ENCODE assay signal across 7 cellular contexts in genomic region chr22:21015051-21016006, GRCh38. TPM values are rescaled to one million over a fixed set of nuclear protein-coding genes. Genes with fewer than 3 reads are reported as not detected.
DNase-seq lines count a peak whose midpoint lies in the region; ATAC-seq and TF ChIP-seq lines count a peak whose summit lies in the region.

Gene P2RX6 (plus strand): TSS chr22:21015165. CDS start chr22:21015175, 10 bp downstream.

- DNase-seq in activated T-helper 2 cell treated with anti-CD3 and anti-CD28 coated beads, Interferon-gamma antibody, Interleukin-2, Interleukin-4, amounts not matched to agents 10 μg/mL and 5 μg/mL and 100 μg/mL, durations not matched to agents 14 hours and 24 hours and 36 hours (ENCODE audit: low spot score), result no peak
- no peak for DNase-seq in hepatocyte (ENCODE audit: low spot score)
- DNase-seq in stimulated activated naive B cell treated with anti-CD40 and anti-IgM and Interleukin-4, amounts not matched to agents 10 μg/mL and 1 μg/mL and 100 μg/mL, for 72 hours, result no peak
- no peak for DNase-seq in SKM-1 (lab: John Stamatoyannopoulos, UW; ENCODE audit: unreplicated experiment)
- no peak for DNase-seq in activated CD4-positive, CD25-positive, alpha-beta regulatory T cell treated with anti-CD3 and anti-CD28 coated beads, Interleukin-2, amount 50 U/mL, for 72 hours

- ATAC-seq in stimulated activated naive B cell treated with anti-CD40 and anti-IgM and Interleukin-4, amounts not matched to agents 10 μg/mL and 1 μg/mL and 100 μg/mL, for 72 hours (replicated peaks), result no peak
- ATAC-seq in HG03521 (IDR thresholded peaks at IDR 0.05; ENCODE audit: unreplicated experiment), result no peak

- peaks cover 14% of the 10 kb centered on the region for H3K4me1 ChIP-seq in HUES48 (ENCODE audit: control insufficient read depth, insufficient read depth, low read length)
- H3K4me1 ChIP-seq in hepatocyte (ENCODE audit: insufficient read depth), result peaks cover 15% of the 10 kb centered on the region

- WGBS in hepatocyte (ENCODE audit: low lambda C conversion rate, missing lambda C conversion rate), result 72% methylated on average over 15 of the region's 18 CpGs

- H2AFZ ChIP-seq in hepatocyte, result no peak within 1 kb of the TSS

- H3K27me3 ChIP-seq in HUES48 (ENCODE audit: control insufficient read depth, insufficient read depth, low read length) (peaks cover 12% of the 10 kb centered on the region), hepatocyte (no peaks in the 10 kb centered on the region)

- intact Hi-C loops in activated T-helper 2 cell treated with anti-CD3 and anti-CD28 coated beads, Interferon-gamma antibody, Interleukin-2, Interleukin-4, amounts not matched to agents 10 μg/mL and 5 μg/mL and 100 μg/mL, durations not matched to agents 14 hours and 24 hours and 36 hours (cut with micrococcal nuclease), result no loop called here

- TF ChIP-seq CTCF in hepatocyte (IDR thresholded peaks at IDR 0.05; ENCODE audit: poor library complexity), result no peak

- H3K9me3 Mint-ChIP-seq in activated T-helper 2 cell treated with anti-CD3 and anti-CD28 coated beads, Interferon-gamma antibody, Interleukin-2, Interleukin-4, amounts not matched to agents 10 μg/mL and 5 μg/mL and 100 μg/mL, durations not matched to agents 14 hours and 24 hours and 36 hours, result no peaks in the 10 kb centered on the region
- H3K9me3 Mint-ChIP-seq in stimulated activated naive B cell treated with anti-CD40 and anti-IgM and Interleukin-4, amounts not matched to agents 10 μg/mL and 1 μg/mL and 100 μg/mL, for 72 hours, result no peaks in the 10 kb centered on the region

- no peaks in the 10 kb centered on the region for H3K9me2 ChIP-seq in hepatocyte (replicated peaks; ENCODE audit: insufficient read depth)

- H3K4me2 ChIP-seq in hepatocyte, result peak within 1 kb of the TSS; percentile 82

- H3K27ac ChIP-seq in HUES48 (ENCODE audit: low read depth, low read length) (peak within 1 kb of the TSS; percentile 76), hepatocyte (peak within 1 kb of the TSS; percentile 60)

- no peaks in the 10 kb centered on the region for H3K9me3 ChIP-seq in HUES48 (ENCODE audit: control insufficient read depth, insufficient read depth, low read length)
- no peaks in the 10 kb centered on the region for H3K9me3 ChIP-seq in hepatocyte (ENCODE audit: low read depth)

- H3K27ac Mint-ChIP-seq in activated T-helper 2 cell treated with anti-CD3 and anti-CD28 coated beads, Interferon-gamma antibody, Interleukin-2, Interleukin-4, amounts not matched to agents 10 μg/mL and 5 μg/mL and 100 μg/mL, durations not matched to agents 14 hours and 24 hours and 36 hours, result peak within 1 kb of the TSS; percentile 53
- peak within 1 kb of the TSS; percentile 87 for H3K27ac Mint-ChIP-seq in stimulated activated naive B cell treated with anti-CD40 and anti-IgM and Interleukin-4, amounts not matched to agents 10 μg/mL and 1 μg/mL and 100 μg/mL, for 72 hours

- H3K36me3 ChIP-seq in HUES48 (ENCODE audit: control insufficient read depth, insufficient read depth, low read length), result no peaks in the 10 kb centered on the region
- H3K36me3 ChIP-seq in hepatocyte (replicated peaks; ENCODE audit: insufficient read depth, low read depth), result no peaks in the 10 kb centered on the region

- peaks cover 10% of the 10 kb centered on the region for H3K4me1 Mint-ChIP-seq in activated T-helper 2 cell treated with anti-CD3 and anti-CD28 coated beads, Interferon-gamma antibody, Interleukin-2, Interleukin-4, amounts not matched to agents 10 μg/mL and 5 μg/mL and 100 μg/mL, durations not matched to agents 14 hours and 24 hours and 36 hours (ENCODE audit: low read depth)
- peaks cover 20 to 25% of the 10 kb centered on the region in 2 donors for H3K4me1 Mint-ChIP-seq in stimulated activated naive B cell treated with anti-CD40 and anti-IgM and Interleukin-4, amounts not matched to agents 10 μg/mL and 1 μg/mL and 100 μg/mL, for 72 hours

- no peaks in the 10 kb centered on the region for H3K79me2 ChIP-seq in hepatocyte

- peaks cover 3% of the 10 kb centered on the region for H3K27me3 Mint-ChIP-seq in activated T-helper 2 cell treated with anti-CD3 and anti-CD28 coated beads, Interferon-gamma antibody, Interleukin-2, Interleukin-4, amounts not matched to agents 10 μg/mL and 5 μg/mL and 100 μg/mL, durations not matched to agents 14 hours and 24 hours and 36 hours (ENCODE audit: low read depth)
- H3K27me3 Mint-ChIP-seq in stimulated activated naive B cell treated with anti-CD40 and anti-IgM and Interleukin-4, amounts not matched to agents 10 μg/mL and 1 μg/mL and 100 μg/mL, for 72 hours, result peaks cover 4 to 19% of the 10 kb centered on the region in 2 donors

- H3K36me3 Mint-ChIP-seq in activated T-helper 2 cell treated with anti-CD3 and anti-CD28 coated beads, Interferon-gamma antibody, Interleukin-2, Interleukin-4, amounts not matched to agents 10 μg/mL and 5 μg/mL and 100 μg/mL, durations not matched to agents 14 hours and 24 hours and 36 hours (ENCODE audit: low read depth), result no peaks in the 10 kb centered on the region
- H3K36me3 Mint-ChIP-seq in stimulated activated naive B cell treated with anti-CD40 and anti-IgM and Interleukin-4, amounts not matched to agents 10 μg/mL and 1 μg/mL and 100 μg/mL, for 72 hours, result no peaks in the 10 kb centered on the region

- H3K4me3 Mint-ChIP-seq in activated T-helper 2 cell treated with anti-CD3 and anti-CD28 coated beads, Interferon-gamma antibody, Interleukin-2, Interleukin-4, amounts not matched to agents 10 μg/mL and 5 μg/mL and 100 μg/mL, durations not matched to agents 14 hours and 24 hours and 36 hours (ENCODE audit: low read depth), result peak within 1 kb of the TSS; percentile 82
- peak within 1 kb of the TSS; percentile 85 to 90 for H3K4me3 Mint-ChIP-seq in stimulated activated naive B cell treated with anti-CD40 and anti-IgM and Interleukin-4, amounts not matched to agents 10 μg/mL and 1 μg/mL and 100 μg/mL, for 72 hours

- H3K9ac ChIP-seq in HUES48 (ENCODE audit: low read depth, low read length), result 0 out of 2 replicates have a peak within 1 kb of the TSS, but pooled peaks have one; percentile 10

- no peaks in the 10 kb centered on the region for H4K20me1 ChIP-seq in hepatocyte (ENCODE audit: insufficient read depth, poor library complexity, severe bottlenecking)

- H3K4me3 ChIP-seq in HUES48 (ENCODE audit: low read depth, low read length) (peak within 1 kb of the TSS; percentile 84), hepatocyte (no peak within 1 kb of the TSS)

RNA-seq across cellular contexts. Expression of gene P2RX6, which starts in this region (rescaled TPM):
- 0.07 TPM in 1 of 2 replicates, not detected in the other for total RNA-seq in activated T-helper 2 cell treated with anti-CD3 and anti-CD28 coated beads, Interferon-gamma antibody, Interleukin-2, Interleukin-4, amounts not matched to agents 10 μg/mL and 5 μg/mL and 100 μg/mL, durations not matched to agents 14 hours and 24 hours and 36 hours
- 3.3 and 14.4 TPM in 2 replicates for total RNA-seq in hepatocyte
- polyA plus RNA-seq in hepatocyte, result 8.0 and 12.9 TPM in 2 replicates
